ENCODE assay signal across 28 cellular contexts in the genomic region with DNA sequence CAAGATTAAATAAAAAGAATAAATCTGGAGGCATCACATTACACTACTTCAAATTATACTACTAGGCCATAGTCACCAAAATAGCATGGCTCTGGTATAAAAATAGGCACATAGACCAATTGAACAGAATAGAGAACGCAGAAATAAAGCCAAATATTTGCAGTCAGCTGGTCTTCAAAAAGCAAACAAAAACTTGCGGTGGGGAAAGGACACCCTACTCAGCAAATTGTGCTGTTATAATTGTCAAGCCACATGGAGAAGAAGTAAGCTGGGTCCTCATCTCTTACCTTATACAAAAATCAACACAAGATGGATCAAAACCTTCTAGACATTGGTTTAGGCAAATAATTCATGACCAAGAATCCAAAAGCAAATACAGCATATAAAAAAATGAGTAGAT.
"Had no signal": no experiment of that assay in that cellular context is flagged by ENCODE, and none has a peak within 500 bp of the region (broad histone marks: within the 10 kb centered on the region; RNA-seq: fewer than 3 reads in every experiment).

No MANE protein-coding gene starts in this region.

- H3K27me3 ChIP-seq: stomach, suprapubic skin, testis, thyroid gland, tibial artery, tibial nerve, transverse colon, upper lobe of left lung, upper lobe of right lung, uterus, vagina had no signal

- H3K27ac ChIP-seq: stomach, suprapubic skin, testis, thoracic aorta, thyroid gland, tibial artery, tibial nerve, transverse colon, upper lobe of left lung, upper lobe of right lung, uterus, vagina had no signal

- H3K27me3 Mint-ChIP-seq: stimulated activated memory B cell treated with anti-CD40 and anti-IgM and Interleukin-4, amounts not matched to agents 10 μg/mL and 1 μg/mL and 100 μg/mL, for 72 hours; stimulated activated naive B cell treated with anti-CD40 and anti-IgM and Interleukin-4, amounts not matched to agents 10 μg/mL and 1 μg/mL and 100 μg/mL, for 72 hours; stimulated activated naive CD8-positive, alpha-beta T cell treated with anti-CD3 and anti-CD28 coated beads, Interleukin-15, amount 100 ng/mL, for 72 hours; stimulated activated naive CD8-positive, alpha-beta T cell treated with anti-CD3 and anti-CD28 coated beads, Interleukin-15, Interleukin-2, amounts not matched to agents 100 ng/mL and 50 ng/mL, for 24 hours; type B pancreatic cell had no signal

- H3K9me3 Mint-ChIP-seq: type B pancreatic cell had no signal

- H3K27ac Mint-ChIP-seq: stimulated activated effector memory CD8-positive, alpha-beta T cell treated with anti-CD3 and anti-CD28 coated beads, Interleukin-12 subunit alpha, Interleukin-12 subunit beta, amount 100 ng/mL, for 72 hours; stimulated activated memory B cell treated with anti-CD40 and anti-IgM and Interleukin-4, amounts not matched to agents 10 μg/mL and 1 μg/mL and 100 μg/mL, for 72 hours; stimulated activated naive B cell treated with anti-CD40 and anti-IgM and Interleukin-4, amounts not matched to agents 10 μg/mL and 1 μg/mL and 100 μg/mL, for 72 hours; stimulated activated naive CD8-positive, alpha-beta T cell treated with anti-CD3 and anti-CD28 coated beads, Interleukin-15, amount 100 ng/mL, for 72 hours; stimulated activated naive CD8-positive, alpha-beta T cell treated with anti-CD3 and anti-CD28 coated beads, Interleukin-15, Interleukin-2, amounts not matched to agents 100 ng/mL and 50 ng/mL, for 24 hours; type B pancreatic cell had no signal

- H3K36me3 ChIP-seq: stomach, suprapubic skin, thoracic aorta, thyroid gland, tibial artery, tibial nerve, transverse colon, upper lobe of left lung, upper lobe of right lung, uterus, vagina had no signal

- ATAC-seq: stimulated activated effector memory CD8-positive, alpha-beta T cell treated with anti-CD3 and anti-CD28 coated beads, Interleukin-12 subunit alpha, Interleukin-12 subunit beta, amount 100 ng/mL, for 72 hours; stimulated activated memory B cell treated with anti-CD40 and anti-IgM and Interleukin-4, amounts not matched to agents 10 μg/mL and 1 μg/mL and 100 μg/mL, for 72 hours; stimulated activated naive B cell treated with anti-CD40 and anti-IgM and Interleukin-4, amounts not matched to agents 10 μg/mL and 1 μg/mL and 100 μg/mL, for 72 hours; stimulated activated naive CD8-positive, alpha-beta T cell treated with anti-CD3 and anti-CD28 coated beads, Interleukin-15, Interleukin-2, amounts not matched to agents 100 U/mL and 50 U/mL, for 24 hours; upper lobe of right lung had no signal

- H3K4me3 ChIP-seq: stomach, suprapubic skin, testis, thoracic aorta, thyroid gland, tibial artery, tibial nerve, transverse colon, upper lobe of left lung, upper lobe of right lung, uterus, vagina had no signal

- H3K4me1 ChIP-seq: stomach, suprapubic skin, testis, thyroid gland, tibial artery, tibial nerve, transverse colon, upper lobe of left lung, upper lobe of right lung, uterus, vagina had no signal

- DNase-seq: stimulated activated CD4-positive, alpha-beta T cell treated with anti-CD3 and anti-CD28 coated beads, Interleukin-2, amount 100 ng/mL, for 48 hours; stimulated activated CD4-positive, alpha-beta T cell treated with anti-CD3 and anti-CD28 coated beads, Interleukin-4, amount 100 ng/mL, for 1 hour; stimulated activated CD4-positive, alpha-beta T cell treated with anti-CD3 and anti-CD28 coated beads, Interleukin-4, amount 100 ng/mL, for 24 hours; stimulated activated CD4-positive, alpha-beta T cell treated with anti-CD3 and anti-CD28 coated beads, Interleukin-4, amount 100 ng/mL, for 4 hours; stimulated activated CD8-positive, alpha-beta memory T cell treated with anti-CD3 and anti-CD28 coated beads, Interleukin-4, amount 100 ng/mL, for 48 hours; stimulated activated naive B cell treated with anti-CD40 and anti-IgM and Interleukin-4, amounts not matched to agents 10 μg/mL and 1 μg/mL and 100 μg/mL, for 72 hours; stimulated activated naive CD4-positive, alpha-beta T cell; stimulated activated naive CD4-positive, alpha-beta T cell treated with Interleukin-2 at 50 U/mL for 16 hours; stimulated activated naive CD8-positive, alpha-beta T cell treated with anti-CD3 and anti-CD28 coated beads, Interleukin-15, amount 100 ng/mL, for 72 hours; stimulated activated naive CD8-positive, alpha-beta T cell treated with anti-CD3 and anti-CD28 coated beads, Interleukin-15, Interleukin-2, amounts not matched to agents 100 U/mL and 50 U/mL, for 24 hours; stomach; substantia nigra; testis; thyroid gland; tibial artery; transverse colon; trophoblast cell; upper lobe of left lung; upper lobe of right lung; uterus had no signal

- H3K36me3 Mint-ChIP-seq: stimulated activated effector memory CD8-positive, alpha-beta T cell treated with anti-CD3 and anti-CD28 coated beads, Interleukin-12 subunit alpha, Interleukin-12 subunit beta, amount 100 ng/mL, for 72 hours; stimulated activated memory B cell treated with anti-CD40 and anti-IgM and Interleukin-4, amounts not matched to agents 10 μg/mL and 1 μg/mL and 100 μg/mL, for 72 hours; stimulated activated naive B cell treated with anti-CD40 and anti-IgM and Interleukin-4, amounts not matched to agents 10 μg/mL and 1 μg/mL and 100 μg/mL, for 72 hours; type B pancreatic cell had no signal

- H3K4me3 Mint-ChIP-seq: stimulated activated effector memory CD8-positive, alpha-beta T cell treated with anti-CD3 and anti-CD28 coated beads, Interleukin-12 subunit alpha, Interleukin-12 subunit beta, amount 100 ng/mL, for 72 hours; stimulated activated memory B cell treated with anti-CD40 and anti-IgM and Interleukin-4, amounts not matched to agents 10 μg/mL and 1 μg/mL and 100 μg/mL, for 72 hours; stimulated activated naive B cell treated with anti-CD40 and anti-IgM and Interleukin-4, amounts not matched to agents 10 μg/mL and 1 μg/mL and 100 μg/mL, for 72 hours; stimulated activated naive CD8-positive, alpha-beta T cell treated with anti-CD3 and anti-CD28 coated beads, Interleukin-15, amount 100 ng/mL, for 72 hours; stimulated activated naive CD8-positive, alpha-beta T cell treated with anti-CD3 and anti-CD28 coated beads, Interleukin-15, Interleukin-2, amounts not matched to agents 100 ng/mL and 50 ng/mL, for 24 hours; type B pancreatic cell had no signal

- H3K9me3 ChIP-seq: suprapubic skin, testis, thoracic aorta, thyroid gland, transverse colon, upper lobe of left lung, upper lobe of right lung, uterus, vagina had no signal

- H3K4me1 Mint-ChIP-seq: stimulated activated effector memory CD8-positive, alpha-beta T cell treated with anti-CD3 and anti-CD28 coated beads, Interleukin-12 subunit alpha, Interleukin-12 subunit beta, amount 100 ng/mL, for 72 hours; stimulated activated memory B cell treated with anti-CD40 and anti-IgM and Interleukin-4, amounts not matched to agents 10 μg/mL and 1 μg/mL and 100 μg/mL, for 72 hours; stimulated activated naive B cell treated with anti-CD40 and anti-IgM and Interleukin-4, amounts not matched to agents 10 μg/mL and 1 μg/mL and 100 μg/mL, for 72 hours; stimulated activated naive CD8-positive, alpha-beta T cell treated with anti-CD3 and anti-CD28 coated beads, Interleukin-15, amount 100 ng/mL, for 72 hours had no signal
